Comparison of ENCODE assay signal across 8 cellular contexts in the genomic region with DNA sequence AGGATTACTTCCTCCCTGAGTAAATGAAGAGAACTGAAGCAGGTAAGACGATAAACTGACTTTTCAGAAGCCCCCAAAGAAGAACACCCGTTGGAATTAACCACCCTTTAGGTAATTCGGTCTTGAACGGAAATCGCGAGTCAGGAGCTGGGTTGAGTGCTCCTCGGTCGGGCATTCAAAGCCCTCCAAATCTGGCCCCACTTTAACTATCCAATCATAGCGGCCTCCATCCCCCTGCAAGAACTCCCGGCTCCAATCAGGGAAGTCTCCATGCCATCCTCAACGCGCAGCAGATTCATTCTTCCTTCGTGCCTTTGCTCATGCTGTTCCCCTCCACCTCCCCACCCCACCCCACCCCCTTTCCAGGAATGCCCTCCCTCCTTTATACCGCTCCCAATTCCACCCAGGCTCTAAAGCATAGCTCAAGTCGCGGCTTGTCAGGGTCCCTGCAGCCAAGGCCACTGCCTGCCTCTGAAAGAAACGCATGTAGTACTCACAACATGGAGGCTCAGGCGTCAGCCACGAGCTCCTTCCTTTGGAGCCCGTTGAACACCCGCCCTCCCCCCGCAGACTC. TPM values are rescaled to one million over a fixed set of nuclear protein-coding genes. Genes with fewer than 3 reads are reported as not detected.
DNase-seq lines count a peak whose midpoint lies in the region; ATAC-seq and TF ChIP-seq lines count a peak whose summit lies in the region.

No MANE protein-coding gene starts in this region.

- WGBS in sigmoid colon, 2 donors = 1 to 3% methylated on average over 22 of the region's 22 CpGs

- H3K4me3 ChIP-seq in iPS-20b (ENCODE audit: low read length) = peak overlapping the region; percentile 87
- peak overlapping the region; percentile 44 to 99 (median 94) for H3K4me3 ChIP-seq in sigmoid colon

- H3K36me3 ChIP-seq in iPS-20b (ENCODE audit: insufficient read depth, low read depth, low read length) = no peaks in the 10 kb centered on the region
- no peaks in the 10 kb centered on the region for H3K36me3 ChIP-seq in sigmoid colon

- intact Hi-C loops in sigmoid colon (cut with DNase I) = loop anchor here (2.0 to 10.0 kb wide), 3 partner anchors 140 to 252 kb away; partner anchors contain the start of gene NEDD4

- H3K9ac ChIP-seq in iPS-20b (ENCODE audit: low read depth, low read length) = peak overlapping the region; percentile 91

- no peak for TF ChIP-seq EP300 in sigmoid colon (IDR thresholded peaks at IDR 0.05)

- H3K27ac ChIP-seq in iPS-20b (ENCODE audit: low read length) = peak overlapping the region; percentile 89
- peak overlapping the region; percentile 74 to 93 (median 92) for H3K27ac ChIP-seq in sigmoid colon

- ATAC-seq in GM21717 (IDR thresholded peaks at IDR 0.05; ENCODE audit: unreplicated experiment) (no peak), HG03439 (IDR thresholded peaks at IDR 0.05; ENCODE audit: unreplicated experiment) (no peak)

- H3K9me3 ChIP-seq in iPS-20b (ENCODE audit: insufficient read depth, low read depth, low read length) (no peaks in the 10 kb centered on the region), sigmoid colon (no peaks in the 10 kb centered on the region)

- TF ChIP-seq CTCF in GM10266 (IDR thresholded peaks at IDR 0.05; ENCODE audit: control insufficient read depth, insufficient read depth, low read depth, missing control alignments) = no peak
- no peak for TF ChIP-seq CTCF in sigmoid colon (IDR thresholded peaks at IDR 0.05)

- TF ChIP-seq POLR2A in sigmoid colon (IDR thresholded peaks at IDR 0.05) = no peak

- no peaks in the 10 kb centered on the region for H3K27me3 ChIP-seq in iPS-20b (ENCODE audit: insufficient read depth, low read length)
- no peaks in the 10 kb centered on the region for H3K27me3 ChIP-seq in sigmoid colon

- DNase-seq in GM10266 (ENCODE audit: extremely low spot score) (peak; percentile 64), NCI-H1092 (lab: John Stamatoyannopoulos, UW) (peak; percentile 28), T-helper 1 cell (peak in 3 of 5 donors; percentile 5 to 30 (median 9)), T47D (ENCODE audit: low read depth in 1 of 2, low spot score in 1 of 2) (peak; percentile 59), sigmoid colon (peak; percentile 69)

- in situ Hi-C loops in T47D (cut with HindIII; ENCODE audit: low pct_unique_long_range_greater_than_20kb, low sequenced_read_pairs) = no loop called here

- H3K4me1 ChIP-seq in iPS-20b (ENCODE audit: insufficient read depth, low read length) (peaks cover 18% of the 10 kb centered on the region; the same call in 1 of the 2 replicates), sigmoid colon (peaks cover 0 to 45% (median 28%) of the 10 kb centered on the region in 4 donors)

RNA-seq across cellular contexts. Expression of gene RFX7, which starts 0.6 kb away (rescaled TPM):
- 1 to 10 TPM; 6.7 to 9.1 (median 7.8) TPM for total RNA-seq in sigmoid colon
- 1 to 10 TPM in 1 of 3 donors, under 1 TPM in 2; 0.60 to 3.9 (median 0.92) TPM for polyA plus RNA-seq in sigmoid colon

Comparison
In these comparisons a context has a peak if more than half of its experiments do, and no peak if none do; other contexts are left out.
1. DNase-seq: peak in every context shown above with its lines; median percentile 69 in sigmoid colon; 64 in GM10266; 59 in T47D; 28 in NCI-H1092; 9 in T-helper 1 cell.